ENCODE assay signal across 10 cellular contexts in genomic region chr13:43824656-43825055, GRCh38. TPM values are rescaled to one million over a fixed set of nuclear protein-coding genes. Genes with fewer than 3 reads are reported as not detected.
DNase-seq lines count a peak whose midpoint lies in the region; FAIRE-seq and TF ChIP-seq lines count a peak whose summit lies in the region.
"Not testable (repeated sequence)": the region's sequence is repeated elsewhere in the genome, so short reads cannot be mapped to it uniquely, and the experiment has no call there.
"Had no signal": no experiment of that assay in that cellular context is flagged by ENCODE, and none has a peak within 500 bp of the region (broad histone marks: within the 10 kb centered on the region; RNA-seq: fewer than 3 reads in every experiment).

No MANE protein-coding gene starts in this region.

- H3K9me3 Mint-ChIP-seq in HFFc6, result not testable (repeated sequence)

- H3K4me1 Mint-ChIP-seq in HFFc6 (ENCODE audit: low read depth), result peaks cover 27% of the 10 kb centered on the region

- TF ChIP-seq RAD21 in SK-N-SH (IDR thresholded peaks at IDR 0.05; ENCODE audit: low read length), result not testable (repeated sequence)

- 29% methylated on average over 1 of the region's 1 CpG for WGBS in SK-N-SH (ENCODE audit: low lambda C conversion rate)
- WGBS in mammary epithelial cell (ENCODE audit: low coverage, missing lambda C conversion rate), result 0% methylated on average over 1 of the region's 1 CpG

- H3K27ac ChIP-seq in SK-N-SH (ENCODE audit: low read depth in 2 of 2, low read length in 1 of 2); mammary epithelial cell (ENCODE audit: insufficient read depth, low read depth, low read length): not testable (repeated sequence)

- not testable (repeated sequence) for H3K4me1 ChIP-seq in SK-N-SH (ENCODE audit: control insufficient read depth in 1 of 2, insufficient read depth in 2 of 2, low read depth in 1 of 2, low read length in 1 of 2)
- peaks cover 13% of the 10 kb centered on the region for H3K4me1 ChIP-seq in mammary epithelial cell (ENCODE audit: insufficient read depth, low read length)

- not testable (repeated sequence) for TF ChIP-seq CTCF in AG10803 (conservative IDR thresholded peaks at IDR 0.05; ENCODE audit: low read length); HFFc6 (IDR thresholded peaks at IDR 0.05); SK-N-SH (IDR thresholded peaks at IDR 0.05); mammary epithelial cell (conservative IDR thresholded peaks at IDR 0.05 in 1 of 2, IDR thresholded peaks at IDR 0.05 in 1 of 2; ENCODE audit: extremely low read depth in 1 of 2, insufficient read depth in 1 of 2, low read depth in 1 of 2, low read length in 2 of 2)

- not testable (repeated sequence) for H3K79me2 ChIP-seq in SK-N-SH (ENCODE audit: insufficient read depth); mammary epithelial cell (ENCODE audit: insufficient read depth, low read length)

- not testable (repeated sequence) for H3K9ac ChIP-seq in SK-N-SH; mammary epithelial cell (ENCODE audit: insufficient read depth, low read length)

- H3K36me3 Mint-ChIP-seq in HFFc6 (ENCODE audit: low read depth), result not testable (repeated sequence)

- peak; percentile 99 for FAIRE-seq in frontal cortex (lab: Jason Lieb, UNC)

- H3K27me3 Mint-ChIP-seq in HFFc6 (ENCODE audit: insufficient read depth), result not testable (repeated sequence)

- H2AFZ ChIP-seq in SK-N-SH (ENCODE audit: low read depth); mammary epithelial cell (ENCODE audit: low read depth, low read length): not testable (repeated sequence)

- not testable (repeated sequence) for H3K27me3 ChIP-seq in SK-N-SH (ENCODE audit: insufficient read depth); mammary epithelial cell (ENCODE audit: insufficient read depth, low read length)

- DNase-seq in AG10803 (ENCODE audit: low read depth), result peak; percentile 74
- DNase-seq in HFFc6, result peak; percentile 71
- DNase-seq in SK-N-SH; frontal cortex (ENCODE audit: low spot score in 2 of 2): not testable (repeated sequence)
- peak; percentile 58 for DNase-seq in mammary epithelial cell
- peak; percentile 14 for DNase-seq in fibroblast of gingiva (ENCODE audit: low read depth)
- DNase-seq in midbrain (lab: John Stamatoyannopoulos, UW), result peak; percentile 75
- DNase-seq in superior temporal gyrus (ENCODE audit: extremely low spot score), result peak; percentile 91

- H3K36me3 ChIP-seq in SK-N-SH (replicated peaks in 1 of 2; ENCODE audit: control insufficient read depth in 1 of 2, insufficient read depth in 2 of 2, low read length in 1 of 2); mammary epithelial cell (ENCODE audit: insufficient read depth, low read length): not testable (repeated sequence)

- in situ Hi-C loops in mammary epithelial cell (cut with MboI; ENCODE audit: low sequenced_read_pairs in 2 of 2), result not testable (repeated sequence)

- peak overlapping the region; percentile 40 for H3K27ac Mint-ChIP-seq in HFFc6

- H3K4me3 Mint-ChIP-seq in HFFc6, result not testable (repeated sequence)

- dilution Hi-C loops in mammary epithelial cell (cut with HindIII; ENCODE audit: low sequenced_read_pairs), result not testable (repeated sequence)

- intact Hi-C loops in mammary epithelial cell (cut with micrococcal nuclease), result not testable (repeated sequence)

- TF ChIP-seq EP300 in SK-N-SH (IDR thresholded peaks at IDR 0.05; ENCODE audit: borderline replicate concordance in 1 of 2, low read depth in 1 of 2, low read length in 1 of 2), result peak in 1 of 2 experiments; percentile 53; a peak in 1 of 4 replicates

- H3K9me2 ChIP-seq in SK-N-SH, result not testable (repeated sequence)

- POLR2A ChIA-PET in SK-N-SH (lab: Yijun Ruan, JAX), result not testable (repeated sequence)

- H3K4me2 ChIP-seq in SK-N-SH; mammary epithelial cell (ENCODE audit: insufficient read depth, low read depth, low read length): not testable (repeated sequence)

- not testable (repeated sequence) for H3K4me3 ChIP-seq in AG10803 (ENCODE audit: low read length); SK-N-SH (ENCODE audit: low read depth in 2 of 2, low read length in 1 of 2); mammary epithelial cell (replicated peaks in 1 of 3; ENCODE audit: insufficient read depth in 1 of 3, low read depth in 2 of 3, low read length in 3 of 3)

- not testable (repeated sequence) for H3F3A ChIP-seq in SK-N-SH (replicated peaks; ENCODE audit: insufficient read depth)

- BruUV-seq in mammary epithelial cell (replicated peaks; lab: Mats Ljungman, UMichigan), result not testable (repeated sequence)

- not testable (repeated sequence) for H3K9me3 ChIP-seq in SK-N-SH; mammary epithelial cell (replicated peaks; ENCODE audit: insufficient read depth, low read length)

- H4K20me1 ChIP-seq in SK-N-SH (ENCODE audit: insufficient read depth); mammary epithelial cell (ENCODE audit: insufficient read depth, low read length): not testable (repeated sequence)

- CTCF ChIA-PET in SK-N-SH (lab: Yijun Ruan, JAX); mammary epithelial cell (lab: Charles Lee; ENCODE audit: low non-redundant PET): not testable (repeated sequence)

TF ChIP-seq in SK-N-SH, 30 proteins besides CTCF, POLR2A, EP300 and RAD21:
- peak; percentile 27; the same call in 1 of the 2 replicates for TF ChIP-seq FOSL2 (IDR thresholded peaks at IDR 0.05; ENCODE audit: borderline replicate concordance, low read depth)
- TF ChIP-seq TCF12 (IDR thresholded peaks at IDR 0.05), result peak; percentile 73

RNA-seq across cellular contexts. Expression of gene ENOX1, which starts 37.9 kb away (rescaled TPM):
- total RNA-seq in HFFc6 (2021; fragmentation: NEBNext Ultra II Directional; extraction: Animal tissue kit (Norgen Biotek cat#: 25700)), result 1 to 10 TPM in 2 of 6 experiments, under 1 TPM in 4; 0.50 to 3.2 (median 0.64) TPM
- polyA plus RNA-seq in SK-N-SH (2012; rRNA removed) (5.8 and 6.6 TPM in 2 replicates), mammary epithelial cell (1.9 TPM)
- 7.6 and 8.1 TPM in 2 replicates for polyA plus RNA-seq in SK-N-SH (2012; cell fraction: cytosol; rRNA removed)
- 5.1 and 5.5 TPM in 2 replicates for polyA plus RNA-seq in SK-N-SH (2012; cell fraction: nucleus; rRNA removed)
- total RNA-seq in mammary epithelial cell (1 to 10 TPM in 1 of 2 donors, under 1 TPM in 1; 0.17 to 1.2 TPM), frontal cortex (50.5 TPM)
- polyA minus RNA-seq in mammary epithelial cell, result not detected
- total RNA-seq: CD4-positive, alpha-beta T cell had no signal
- polyA plus RNA-seq: IgD-negative memory B cell had no signal

RNA-seq across cellular contexts. Expression of gene CCDC122, which starts 54.9 kb away (rescaled TPM):
- total RNA-seq in HFFc6 (2021; fragmentation: NEBNext Ultra II Directional; extraction: Animal tissue kit (Norgen Biotek cat#: 25700)), result 1 to 10 TPM; 3.9 to 6.3 (median 5.2) TPM
- polyA plus RNA-seq in SK-N-SH (2012; rRNA removed), result 1.0 and 1.4 TPM in 2 replicates
- 1.6 and 2.7 TPM in 2 replicates for polyA plus RNA-seq in SK-N-SH (2012; cell fraction: cytosol; rRNA removed)
- polyA plus RNA-seq in SK-N-SH (2012; cell fraction: nucleus; rRNA removed), result 2.4 and 8.7 TPM in 2 replicates
- 10 to 100 TPM in 1 of 2 donors, 1 to 10 TPM in 1; 6.7 to 12.1 TPM for total RNA-seq in mammary epithelial cell
- 0.85 TPM for polyA plus RNA-seq in mammary epithelial cell
- polyA minus RNA-seq in mammary epithelial cell, result 1.2 TPM
- total RNA-seq in frontal cortex, result 10.2 TPM

RNA-seq across cellular contexts. Expression of gene LACC1, which starts 55.0 kb away (rescaled TPM):
- total RNA-seq in HFFc6 (2021; fragmentation: NEBNext Ultra II Directional; extraction: Animal tissue kit (Norgen Biotek cat#: 25700)), result 1 to 10 TPM; 3.2 to 5.2 (median 3.5) TPM
- polyA plus RNA-seq in SK-N-SH (2012; rRNA removed) (4.2 and 8.7 TPM in 2 replicates), mammary epithelial cell (4.3 TPM)
- polyA plus RNA-seq in SK-N-SH (2012; cell fraction: cytosol; rRNA removed), result 7.3 and 8.9 TPM in 2 replicates
- polyA plus RNA-seq in SK-N-SH (2012; cell fraction: nucleus; rRNA removed), result 3.5 and 10.1 TPM in 2 replicates
- total RNA-seq in mammary epithelial cell (10 to 100 TPM in 1 of 2 donors, 1 to 10 TPM in 1; 8.5 to 17.3 TPM), frontal cortex (9.4 TPM)
- polyA minus RNA-seq in mammary epithelial cell, result 0.31 TPM

Comparison
In these comparisons a context has a peak if more than half of its experiments do, and no peak if none do; other contexts are left out.
1. RNA of gene ENOX1, which starts 37.9 kb away (total RNA-seq): 50.5 TPM in frontal cortex (single experiment); 0.17 to 1.2 TPM in mammary epithelial cell and 0.50 to 3.2 TPM in HFFc6; every median in the first group is over 10 times any median in the second.